ENCODE assay signal across 32 cellular contexts in genomic region chr19:47740866-47741519, GRCh38. TPM values are rescaled to one million over a fixed set of nuclear protein-coding genes. Genes with fewer than 3 reads are reported as not detected.
DNase-seq lines count a peak whose midpoint lies in the region; FAIRE-seq and TF ChIP-seq lines count a peak whose summit lies in the region.
"Had no signal": no experiment of that assay in that cellular context is flagged by ENCODE, and none has a peak within 500 bp of the region (broad histone marks: within the 10 kb centered on the region; RNA-seq: fewer than 3 reads in every experiment).

No MANE protein-coding gene starts in this region.

- H3K9ac ChIP-seq in astrocyte (ENCODE audit: low read length) (no peak overlapping the region), subcutaneous abdominal adipose tissue (ENCODE audit: low read length in 5 of 5) (no peak overlapping the region)

- peaks cover 20% of the 10 kb centered on the region for H3K4me1 ChIP-seq in astrocyte (ENCODE audit: insufficient read depth, low read length)
- H3K4me1 ChIP-seq in subcutaneous abdominal adipose tissue (ENCODE audit: control insufficient read depth in 5 of 5, insufficient read depth in 5 of 5, low read length in 5 of 5) = peaks cover 14 to 36% (median 24%) of the 10 kb centered on the region in 5 donors
- peaks cover 5% of the 10 kb centered on the region; the same call in 1 of the 2 replicates for H3K4me1 ChIP-seq in SJCRH30

- H3K4me2 ChIP-seq in astrocyte (ENCODE audit: low read length) = no peak overlapping the region

- H3K9me3 ChIP-seq in astrocyte (ENCODE audit: insufficient read depth, low read depth, low read length) = no peaks in the 10 kb centered on the region
- no peaks in the 10 kb centered on the region for H3K9me3 ChIP-seq in subcutaneous abdominal adipose tissue (ENCODE audit: control insufficient read depth in 5 of 5, low read length in 5 of 5)
- H3K9me3 ChIP-seq in SJCRH30 (replicated peaks) = no peaks in the 10 kb centered on the region
- H3K9me3 ChIP-seq: BE2C, left lung, right atrium auricular region, SJSA1, testis had no signal

- peaks cover 4% of the 10 kb centered on the region for H4K20me1 ChIP-seq in astrocyte (ENCODE audit: insufficient read depth, low read length)

- CTCF ChIA-PET in Calu3 (lab: Charles Lee) = interaction anchor here (1.3 to 1.5 kb wide), 2 partner anchors 28 to 34 kb away, joined by 3 to 4 read pairs; no protein-coding TSS in a partner anchor

- peak overlapping the region; percentile 63 for H3K27ac Mint-ChIP-seq in Calu3 (ENCODE audit: unreplicated experiment)
- no peak overlapping the region for H3K27ac Mint-ChIP-seq in astrocyte (ENCODE audit: unreplicated experiment)
- H3K27ac Mint-ChIP-seq in nephron = peak overlapping the region in 2 of 3 experiments; percentile 13 to 97
- H3K27ac Mint-ChIP-seq: activated naive CD4-positive, alpha-beta T cell treated with anti-CD3 and anti-CD28 coated beads, Interleukin-2, amount 10 ng/mL, durations not matched to agents 7 days and 5 days; natural killer cell; stimulated activated memory B cell treated with anti-CD40 and anti-IgM and Interleukin-4, amounts not matched to agents 10 μg/mL and 1 μg/mL and 100 μg/mL, for 72 hours had no signal

- H3K36me3 ChIP-seq in astrocyte (ENCODE audit: insufficient read depth, low read length) (peaks cover 23% of the 10 kb centered on the region), subcutaneous abdominal adipose tissue (ENCODE audit: control insufficient read depth in 5 of 5, insufficient read depth in 5 of 5, low read length in 5 of 5) (peaks cover 0 to 49% (median 39%) of the 10 kb centered on the region in 5 donors), SJCRH30 (no peaks in the 10 kb centered on the region)
- H3K36me3 ChIP-seq: cardiac muscle cell, HAP-1 had no signal

- no TSS peak for BruUV-seq in Calu3 (replicated peaks; lab: Mats Ljungman, UMichigan)

- no peak for FAIRE-seq in astrocyte (lab: Jason Lieb, UNC)
- FAIRE-seq: G401.6, islet of Langerhans had no signal

- H3K4me3 Mint-ChIP-seq in Calu3 (ENCODE audit: low read depth, unreplicated experiment) (no peak overlapping the region), astrocyte (ENCODE audit: unreplicated experiment) (no peak overlapping the region), nephron (no peak overlapping the region)
- H3K4me3 Mint-ChIP-seq: natural killer cell; stimulated activated memory B cell treated with anti-CD40 and anti-IgM and Interleukin-4, amounts not matched to agents 10 μg/mL and 1 μg/mL and 100 μg/mL, for 72 hours had no signal

- intact Hi-C loops in Calu3 (cut with micrococcal nuclease; ENCODE audit: unreplicated experiment) = no loop called here

- H3K27me3 Mint-ChIP-seq in Calu3 (ENCODE audit: unreplicated experiment) (no peaks in the 10 kb centered on the region), astrocyte (ENCODE audit: low read depth, unreplicated experiment) (no peaks in the 10 kb centered on the region), nephron (ENCODE audit: low read depth) (peaks cover 8% of the 10 kb centered on the region)

- DNase-seq in Calu3 = no peak
- DNase-seq in astrocyte (ENCODE audit: low read depth) = no peak
- DNase-seq in superior temporal gyrus (ENCODE audit: extremely low spot score) = no peak
- DNase-seq in SJCRH30 = no peak
- DNase-seq in NCI-H526 treated with DMSO at 0.1 percent for 48 hours (lab: John Stamatoyannopoulos, UW) = no peak
- DNase-seq: ACHN; activated CD4-positive, alpha-beta T cell treated with anti-CD3 and anti-CD28 coated beads, Interleukin-2, amount 50 U/mL, for 4 hours; activated CD4-positive, CD25-positive, alpha-beta regulatory T cell; activated naive CD4-positive, alpha-beta T cell treated with anti-CD3 and anti-CD28 coated beads, Interleukin-2, amount 10 ng/mL, durations not matched to agents 7 days and 5 days; amygdala; BE2C; dorsolateral prefrontal cortex; left lung; midbrain; natural killer cell; NCI-H1105 treated with DMSO at 0.1 percent for 48 hours; NCI-H2029 treated with DMSO at 0.1 percent for 48 hours; NCI-H345; NCI-H748 treated with DMSO at 0.1 percent for 48 hours; stimulated activated CD4-positive, alpha-beta T cell treated with anti-CD3 and anti-CD28 coated beads, Interleukin-12 subunit alpha, Interleukin-12 subunit beta, amount 100 ng/mL, for 4 hours; stimulated activated CD4-positive, alpha-beta T cell treated with anti-CD3 and anti-CD28 coated beads, Interleukin-4, amount 100 ng/mL, for 24 hours; T-helper 1 cell; testis had no signal

- no peak overlapping the region for H2AFZ ChIP-seq in astrocyte (ENCODE audit: low read depth, low read length)

- peak overlapping the region; percentile 12 for H3K27ac ChIP-seq in astrocyte (ENCODE audit: low read depth, low read length)
- peak overlapping the region; percentile 99 for H3K27ac ChIP-seq in subcutaneous abdominal adipose tissue (ENCODE audit: low read depth, low read length)
- no peak overlapping the region for H3K27ac ChIP-seq in SJCRH30
- H3K27ac ChIP-seq: cardiac muscle cell, SJSA1 had no signal

- H3K9me3 Mint-ChIP-seq in Calu3 (ENCODE audit: low read depth, unreplicated experiment) (peaks cover 2% of the 10 kb centered on the region), astrocyte (ENCODE audit: unreplicated experiment) (no peaks in the 10 kb centered on the region), nephron (no peaks in the 10 kb centered on the region)
- H3K9me3 Mint-ChIP-seq: activated naive CD4-positive, alpha-beta T cell treated with anti-CD3 and anti-CD28 coated beads, Interleukin-2, amount 10 ng/mL, durations not matched to agents 7 days and 5 days; natural killer cell had no signal

- H3K79me2 ChIP-seq in astrocyte (ENCODE audit: insufficient read depth, low read length) = peaks cover 3% of the 10 kb centered on the region

- peaks cover 72% of the 10 kb centered on the region for H3K36me3 Mint-ChIP-seq in Calu3 (ENCODE audit: insufficient read depth, unreplicated experiment)
- H3K36me3 Mint-ChIP-seq in astrocyte (ENCODE audit: low read depth, unreplicated experiment) = peaks cover 25% of the 10 kb centered on the region
- peaks cover 10% of the 10 kb centered on the region for H3K36me3 Mint-ChIP-seq in nephron (ENCODE audit: low read depth)
- H3K36me3 Mint-ChIP-seq: natural killer cell; stimulated activated memory B cell treated with anti-CD40 and anti-IgM and Interleukin-4, amounts not matched to agents 10 μg/mL and 1 μg/mL and 100 μg/mL, for 72 hours had no signal

- peaks cover 24% of the 10 kb centered on the region for H3K4me1 Mint-ChIP-seq in Calu3 (ENCODE audit: low read depth, unreplicated experiment)
- peaks cover 16% of the 10 kb centered on the region for H3K4me1 Mint-ChIP-seq in astrocyte (ENCODE audit: low read depth, unreplicated experiment)
- peaks cover 21% of the 10 kb centered on the region for H3K4me1 Mint-ChIP-seq in nephron

- no peak overlapping the region for H3K4me3 ChIP-seq in astrocyte (ENCODE audit: insufficient read depth, low read depth, low read length)
- no peak overlapping the region for H3K4me3 ChIP-seq in subcutaneous abdominal adipose tissue (ENCODE audit: low read depth in 1 of 5, low read length in 5 of 5)
- no peak overlapping the region for H3K4me3 ChIP-seq in SJCRH30
- H3K4me3 ChIP-seq: cardiac muscle cell, dorsolateral prefrontal cortex, HAP-1, left lung, right atrium auricular region, SJSA1, testis had no signal

- H3K27me3 ChIP-seq in astrocyte (ENCODE audit: insufficient read depth, low read length) (no peaks in the 10 kb centered on the region), subcutaneous abdominal adipose tissue (ENCODE audit: control insufficient read depth in 5 of 5, insufficient read depth in 4 of 5, low read length in 5 of 5) (peaks cover 0 to 8% (median 0%) of the 10 kb centered on the region in 5 donors), SJCRH30 (no peaks in the 10 kb centered on the region)
- H3K27me3 ChIP-seq: BE2C, cardiac muscle cell, dorsolateral prefrontal cortex, left lung, right atrium auricular region, SJSA1, testis had no signal

- TF ChIP-seq CTCF in Calu3 (IDR thresholded peaks at IDR 0.05; ENCODE audit: unreplicated experiment) = no peak
- no peak for TF ChIP-seq CTCF in astrocyte (IDR thresholded peaks at IDR 0.05; ENCODE audit: insufficient read depth, low read depth, low read length)
- TF ChIP-seq CTCF in nephron (IDR thresholded peaks at IDR 0.05; ENCODE audit: unreplicated experiment in 3 of 3) = no peak

RNA-seq across cellular contexts. Expression of gene NOP53, which starts 4.4 kb away (rescaled TPM):
- 193 and 222 TPM in 2 replicates for total RNA-seq in Calu3 (2022)
- total RNA-seq in astrocyte = 79.4 and 89.9 TPM in 2 replicates
- 194 TPM in 2 replicates for total RNA-seq in SJCRH30 (2014; rRNA removed; shearing (Covaris generic))

RNA-seq across cellular contexts. Expression of gene EHD2, which starts 27.8 kb away (rescaled TPM):
- total RNA-seq in Calu3 (2022) (52.3 and 71.5 TPM in 2 replicates), astrocyte (159 and 170 TPM in 2 replicates)
- total RNA-seq in SJCRH30 (2014; rRNA removed; shearing (Covaris generic)) = 9.0 and 9.4 TPM in 2 replicates

RNA-seq across cellular contexts. Expression of gene SELENOW, which starts 37.5 kb away (rescaled TPM):
- 466 and 506 TPM in 2 replicates for total RNA-seq in Calu3 (2022)
- 257 and 279 TPM in 2 replicates for total RNA-seq in astrocyte
- 204 and 219 TPM in 2 replicates for total RNA-seq in SJCRH30 (2014; rRNA removed; shearing (Covaris generic))
